Comparison of ENCODE assay signal across 15 cellular contexts in the genomic region with DNA sequence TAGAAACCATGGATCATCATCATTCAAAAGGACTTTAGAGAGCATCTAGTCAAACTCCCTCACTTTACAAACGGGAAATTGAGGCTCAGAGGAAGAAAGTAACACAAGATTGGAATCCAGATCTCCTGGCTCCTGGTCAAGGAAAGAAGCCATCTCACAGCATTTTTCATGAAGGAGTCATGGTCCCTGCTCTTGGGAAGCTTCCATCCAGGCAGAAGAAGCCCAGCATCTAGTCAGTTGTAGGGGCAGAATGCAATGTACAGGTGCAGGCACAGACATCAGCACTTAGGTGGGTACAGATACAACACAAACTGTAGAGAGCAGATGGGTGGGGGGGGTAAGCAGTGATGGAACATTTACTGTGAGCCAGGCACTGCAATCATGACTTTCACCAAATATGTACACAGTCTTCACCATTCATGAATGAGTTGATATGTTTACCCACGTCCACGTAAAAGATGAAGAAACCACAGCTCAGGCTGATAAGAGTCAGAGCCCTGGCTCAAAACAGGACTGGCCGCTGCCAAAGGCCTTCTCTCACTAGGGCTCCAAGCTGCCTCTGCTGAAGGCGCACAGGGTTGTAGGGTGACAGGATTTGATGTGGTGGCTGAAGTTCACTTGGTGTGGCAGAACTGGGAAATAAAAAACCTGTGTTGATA. TPM values are rescaled to one million over a fixed set of nuclear protein-coding genes. Genes with fewer than 3 reads are reported as not detected.
DNase-seq lines count a peak whose midpoint lies in the region; ATAC-seq and TF ChIP-seq lines count a peak whose summit lies in the region.
"Had no signal": no experiment of that assay in that cellular context is flagged by ENCODE, and none has a peak within 500 bp of the region (broad histone marks: within the 10 kb centered on the region; RNA-seq: fewer than 3 reads in every experiment).

No MANE protein-coding gene starts in this region.

- no peaks in the 10 kb centered on the region for H3K36me3 Mint-ChIP-seq in progenitor cell of endocrine pancreas (ENCODE audit: insufficient read depth)
- H3K36me3 Mint-ChIP-seq: natural killer cell had no signal

- H3K4me3 Mint-ChIP-seq in progenitor cell of endocrine pancreas (ENCODE audit: low read depth), result no peak overlapping the region
- H3K4me3 Mint-ChIP-seq: activated B cell treated with CpG ODN at 0.5 μM for 24 hours; activated T-helper 17 cell treated with anti-CD3 and anti-CD28 coated beads, Interleukin-2, amount 50 U/mL, for 72 hours; natural killer cell had no signal

- no peaks in the 10 kb centered on the region for H3K27me3 ChIP-seq in heart left ventricle
- H3K27me3 ChIP-seq: SJSA1 had no signal

- H3K27ac ChIP-seq in heart left ventricle, result peak overlapping the region in 6 of 12 donors; percentile 3 to 83 (median 22)
- H3K27ac ChIP-seq: SJSA1 had no signal

- WGBS in heart left ventricle, 4 donors, result 62 to 74% (median 74%) methylated on average over 5 of the region's 5 CpGs

- H3K4me1 Mint-ChIP-seq in progenitor cell of endocrine pancreas (ENCODE audit: low read depth), result peaks cover 17% of the 10 kb centered on the region
- H3K4me1 Mint-ChIP-seq: activated B cell treated with CpG ODN at 0.5 μM for 24 hours; activated T-helper 17 cell treated with anti-CD3 and anti-CD28 coated beads, Interleukin-2, amount 50 U/mL, for 72 hours; natural killer cell had no signal

- TF ChIP-seq CTCF in heart left ventricle (IDR thresholded peaks at IDR 0.05), result no peak
- no peak for TF ChIP-seq CTCF in progenitor cell of endocrine pancreas (IDR thresholded peaks at IDR 0.05; ENCODE audit: unreplicated experiment)

- DNase-seq in DMS53 treated with DMSO at 0.1 percent for 48 hours (lab: John Stamatoyannopoulos, UW; ENCODE audit: unreplicated experiment), result peak; percentile 74
- DNase-seq in NCI-H226, result peak; percentile 76
- no peak for DNase-seq in heart left ventricle
- DNase-seq in progenitor cell of endocrine pancreas (ENCODE audit: low spot score, unreplicated experiment), result peak; percentile 17
- DNase-seq in activated naive CD4-positive, alpha-beta T cell treated with Interleukin-2 at 50 U/mL for 16 hours, result no peak
- no peak for DNase-seq in stimulated activated CD4-positive, alpha-beta T cell treated with anti-CD3 and anti-CD28 coated beads, Interleukin-4, amount 100 ng/mL, for 1 hour
- DNase-seq in NK-92 treated with Interleukin-12 subunit alpha and Interleukin-12 subunit beta, amount 100 ng/mL, for 24 hours (lab: John Stamatoyannopoulos, UW), result no peak
- DNase-seq: activated B cell treated with CpG ODN at 0.5 μM for 24 hours; natural killer cell; NCI-H2107; stimulated activated naive CD8-positive, alpha-beta T cell treated with anti-CD3 and anti-CD28 coated beads, Interleukin-15, Interleukin-2, amounts not matched to agents 100 U/mL and 50 U/mL, for 24 hours had no signal

- H3K9me3 ChIP-seq in heart left ventricle, result no peaks in the 10 kb centered on the region
- H3K9me3 ChIP-seq: SJSA1 had no signal

- peak overlapping the region; percentile 87 for H3K27ac Mint-ChIP-seq in progenitor cell of endocrine pancreas
- H3K27ac Mint-ChIP-seq: activated B cell treated with CpG ODN at 0.5 μM for 24 hours; activated T-helper 17 cell treated with anti-CD3 and anti-CD28 coated beads, Interleukin-2, amount 50 U/mL, for 72 hours; natural killer cell had no signal

- no peak for TF ChIP-seq POLR2A in heart left ventricle (IDR thresholded peaks at IDR 0.05)

- intact Hi-C loops in heart left ventricle (cut with DNase I), result no loop called here

- no peaks in the 10 kb centered on the region for H3K36me3 ChIP-seq in heart left ventricle
- H3K36me3 ChIP-seq: SJSA1 had no signal

- H3K4me3 ChIP-seq in heart left ventricle, result no peak overlapping the region
- H3K4me3 ChIP-seq: SJSA1 had no signal

- ATAC-seq in heart left ventricle (peak; percentile 5 to 76 (median 48)), GM18909 (IDR thresholded peaks at IDR 0.05; ENCODE audit: poor library complexity, unreplicated experiment) (no peak)
- ATAC-seq: activated T-helper 17 cell treated with anti-CD3 and anti-CD28 coated beads, Interleukin-2, amount 50 U/mL, for 72 hours; stimulated activated naive CD8-positive, alpha-beta T cell treated with anti-CD3 and anti-CD28 coated beads, Interleukin-15, Interleukin-2, amounts not matched to agents 100 U/mL and 50 U/mL, for 24 hours had no signal

- H3K9me3 Mint-ChIP-seq in progenitor cell of endocrine pancreas (ENCODE audit: low read depth), result no peaks in the 10 kb centered on the region
- H3K9me3 Mint-ChIP-seq: activated B cell treated with CpG ODN at 0.5 μM for 24 hours; activated T-helper 17 cell treated with anti-CD3 and anti-CD28 coated beads, Interleukin-2, amount 50 U/mL, for 72 hours; natural killer cell had no signal

- H3K27me3 Mint-ChIP-seq in progenitor cell of endocrine pancreas, result peaks cover 28% of the 10 kb centered on the region

- H3K4me1 ChIP-seq in heart left ventricle, result peaks cover 0 to 25% (median 8%) of the 10 kb centered on the region in 12 donors

RNA-seq across cellular contexts. Expression of gene OPTC, which starts 44.0 kb away (rescaled TPM):
- total RNA-seq in heart left ventricle, result not detected
- not detected for polyA plus RNA-seq in heart left ventricle
- not detected in 2 replicates for total RNA-seq in progenitor cell of endocrine pancreas
- total RNA-seq: activated B cell treated with CpG ODN at 0.5 μM for 24 hours; activated T-helper 17 cell treated with anti-CD3 and anti-CD28 coated beads, Interleukin-2, amount 50 U/mL, for 72 hours; dermis microvascular lymphatic vessel endothelial cell; natural killer cell; SJSA1 had no signal

Comparison
In these comparisons a context has a peak if more than half of its experiments do, and no peak if none do; other contexts are left out.
1. DNase-seq: peak in DMS53 treated with DMSO at 0.1 percent for 48 hours (single experiment), NCI-H226 (single experiment) and progenitor cell of endocrine pancreas (single experiment); none in heart left ventricle (0 of 5), activated naive CD4-positive, alpha-beta T cell treated with Interleukin-2 at 50 U/mL for 16 hours (single experiment), stimulated activated CD4-positive, alpha-beta T cell treated with anti-CD3 and anti-CD28 coated beads, Interleukin-4, amount 100 ng/mL, for 1 hour (single experiment) and NK-92 treated with Interleukin-12 subunit alpha and Interleukin-12 subunit beta, amount 100 ng/mL, for 24 hours (single experiment).